1 cellular context compared by ENCODE assay signal in the genomic region with DNA sequence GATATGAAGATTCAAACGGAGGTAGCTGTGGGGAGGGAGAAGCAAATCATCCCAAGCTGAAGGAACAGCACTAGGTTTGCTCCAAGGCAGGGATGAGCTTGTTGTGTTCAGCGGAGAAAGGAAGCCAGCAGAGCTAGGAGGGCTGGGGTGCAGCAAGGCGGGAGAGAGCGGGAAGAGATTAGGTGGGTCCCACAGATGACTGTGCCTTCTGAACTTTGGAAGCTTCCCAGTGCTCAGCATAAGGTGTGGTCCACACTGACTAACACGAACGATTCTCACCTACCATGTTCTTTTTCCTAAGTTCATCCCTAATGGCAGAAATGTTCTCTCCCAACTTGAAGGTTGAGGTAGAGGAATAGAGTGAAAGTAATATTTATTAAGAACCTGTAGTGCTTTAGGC.
TF ChIP-seq lines count a peak whose summit lies in the region.

No MANE protein-coding gene starts in this region.

TF ChIP-seq in H1, 55 proteins besides CTCF, POLR2A, EP300 and RAD21:
- TF ChIP-seq POU5F1 (IDR thresholded peaks at IDR 0.05; ENCODE audit: low read depth, low read length) (no peak), BACH1 (IDR thresholded peaks at IDR 0.05; ENCODE audit: low read length) (no peak), RBBP5 (IDR thresholded peaks at IDR 0.05; ENCODE audit: borderline replicate concordance, low read depth, low read length) (no peak), KDM5A (IDR thresholded peaks at IDR 0.05; ENCODE audit: low read length) (no peak), EGR1 (IDR thresholded peaks at IDR 0.05; ENCODE audit: borderline replicate concordance, low read depth, low read length) (no peak), SIN3A (conservative IDR thresholded peaks at IDR 0.05 in 1 of 2, IDR thresholded peaks at IDR 0.05 in 1 of 2; ENCODE audit: low read depth in 1 of 2, low read length in 2 of 2) (no peak), SIRT6 (IDR thresholded peaks at IDR 0.05; ENCODE audit: low read length) (no peak), TCF12 (IDR thresholded peaks at IDR 0.05; ENCODE audit: low read depth, low read length) (no peak)
- TF ChIP-seq, protein P1, sequence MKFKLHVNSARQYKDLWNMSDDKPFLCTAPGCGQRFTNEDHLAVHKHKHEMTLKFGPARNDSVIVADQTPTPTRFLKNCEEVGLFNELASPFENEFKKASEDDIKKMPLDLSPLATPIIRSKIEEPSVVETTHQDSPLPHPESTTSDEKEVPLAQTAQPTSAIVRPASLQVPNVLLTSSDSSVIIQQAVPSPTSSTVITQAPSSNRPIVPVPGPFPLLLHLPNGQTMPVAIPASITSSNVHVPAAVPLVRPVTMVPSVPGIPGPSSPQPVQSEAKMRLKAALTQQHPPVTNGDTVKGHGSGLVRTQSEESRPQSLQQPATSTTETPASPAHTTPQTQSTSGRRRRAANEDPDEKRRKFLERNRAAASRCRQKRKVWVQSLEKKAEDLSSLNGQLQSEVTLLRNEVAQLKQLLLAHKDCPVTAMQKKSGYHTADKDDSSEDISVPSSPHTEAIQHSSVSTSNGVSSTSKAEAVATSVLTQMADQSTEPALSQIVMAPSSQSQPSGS (IDR thresholded peaks at IDR 0.05; ENCODE audit: low read length) = no peak
- TF ChIP-seq, protein P2, sequence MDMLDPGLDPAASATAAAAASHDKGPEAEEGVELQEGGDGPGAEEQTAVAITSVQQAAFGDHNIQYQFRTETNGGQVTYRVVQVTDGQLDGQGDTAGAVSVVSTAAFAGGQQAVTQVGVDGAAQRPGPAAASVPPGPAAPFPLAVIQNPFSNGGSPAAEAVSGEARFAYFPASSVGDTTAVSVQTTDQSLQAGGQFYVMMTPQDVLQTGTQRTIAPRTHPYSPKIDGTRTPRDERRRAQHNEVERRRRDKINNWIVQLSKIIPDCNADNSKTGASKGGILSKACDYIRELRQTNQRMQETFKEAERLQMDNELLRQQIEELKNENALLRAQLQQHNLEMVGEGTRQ (IDR thresholded peaks at IDR 0.05; ENCODE audit: low read length) = no peak
